Comparison of ENCODE assay signal across 1 cellular context in genomic region chr15:78913012-78913411, GRCh38.
TF ChIP-seq lines count a peak whose summit lies in the region.

No MANE protein-coding gene starts in this region.

TF ChIP-seq in HepG2, 621 proteins besides CTCF, POLR2A, EP300 and RAD21 (continued from another document):
- no peak for TF ChIP-seq ARID4A (CRISPR knock-in tag; IDR thresholded peaks at IDR 0.05; ENCODE audit: borderline replicate concordance)
TF ChIP-seq in HepG2: peak in this region for 6.
